Comparison of ENCODE assay signal across 9 cellular contexts in genomic region chr2:218400167-218400929, GRCh38. TPM values are rescaled to one million over a fixed set of nuclear protein-coding genes. Genes with fewer than 3 reads are reported as not detected.
A peak's percentile ranks its signal among the peaks of the same experiment; 100 is the strongest.
DNase-seq lines count a peak whose midpoint lies in the region; ATAC-seq and TF ChIP-seq lines count a peak whose summit lies in the region.
"Had no signal": no experiment of that assay in that cellular context is flagged by ENCODE, and none has a peak within 500 bp of the region (broad histone marks: within the 10 kb centered on the region; RNA-seq: fewer than 3 reads in every experiment).

No MANE protein-coding gene starts in this region.

- H3K9me3 ChIP-seq in right atrium auricular region = no peaks in the 10 kb centered on the region

- peaks cover 13% of the 10 kb centered on the region for H3K36me3 Mint-ChIP-seq in activated naive CD8-positive, alpha-beta T cell treated with anti-CD3 and anti-CD28 coated beads, Interleukin-2, amount 50 U/mL, for 24 hours (ENCODE audit: low read depth)

- peak overlapping the region; percentile 83 for H3K27ac Mint-ChIP-seq in activated naive CD8-positive, alpha-beta T cell treated with anti-CD3 and anti-CD28 coated beads, Interleukin-2, amount 50 U/mL, for 24 hours

- DNase-seq in G401 (ENCODE audit: low spot score) (peak; percentile 35), NB4 (ENCODE audit: low read depth) (peak; percentile 70), right atrium auricular region (ENCODE audit: low spot score) (no peak)
- DNase-seq in activated naive CD8-positive, alpha-beta T cell treated with anti-CD3 and anti-CD28 coated beads, Interleukin-2, amount 50 U/mL, for 24 hours = peak; percentile 44

- H3K4me3 ChIP-seq in NB4 (ENCODE audit: low read depth, low read length) (peak overlapping the region; percentile 74), right atrium auricular region (peak overlapping the region; percentile 93 to 96), rectal smooth muscle tissue (ENCODE audit: low read length) (peak overlapping the region; percentile 86)

- H3K4me1 ChIP-seq in right atrium auricular region (peaks cover 0 to 72% of the 10 kb centered on the region in 2 donors), rectal smooth muscle tissue (ENCODE audit: control insufficient read depth, insufficient read depth, low read length) (peaks cover 19% of the 10 kb centered on the region)

- peak overlapping the region; percentile 88 for H3K4me3 Mint-ChIP-seq in activated naive CD8-positive, alpha-beta T cell treated with anti-CD3 and anti-CD28 coated beads, Interleukin-2, amount 50 U/mL, for 24 hours

- peak overlapping the region; percentile 73 for H3K9ac ChIP-seq in rectal smooth muscle tissue (ENCODE audit: low read length)

- in situ Hi-C loops in G401 (cut with HindIII; ENCODE audit: low sequenced_read_pairs) = no loop called here

- H3K27me3 ChIP-seq in right atrium auricular region (no peaks in the 10 kb centered on the region), rectal smooth muscle tissue (ENCODE audit: control insufficient read depth, insufficient read depth, low read length) (no peaks in the 10 kb centered on the region)

- TF ChIP-seq POLR2A in NB4 (IDR thresholded peaks at IDR 0.05; ENCODE audit: extremely low read depth, insufficient read length) = no peak

- no peaks in the 10 kb centered on the region for H3K27me3 Mint-ChIP-seq in activated naive CD8-positive, alpha-beta T cell treated with anti-CD3 and anti-CD28 coated beads, Interleukin-2, amount 50 U/mL, for 24 hours

- no peaks in the 10 kb centered on the region for H3K9me3 Mint-ChIP-seq in activated naive CD8-positive, alpha-beta T cell treated with anti-CD3 and anti-CD28 coated beads, Interleukin-2, amount 50 U/mL, for 24 hours

- H3K36me3 ChIP-seq in right atrium auricular region = peaks cover 36% of the 10 kb centered on the region
- peaks cover 22% of the 10 kb centered on the region for H3K36me3 ChIP-seq in rectal smooth muscle tissue (ENCODE audit: control insufficient read depth, insufficient read depth, low read length)

- TF ChIP-seq CTCF in NB4 (IDR thresholded peaks at IDR 0.05; ENCODE audit: low read depth, low read length) = no peak
- no peak for TF ChIP-seq CTCF in right atrium auricular region (IDR thresholded peaks at IDR 0.05)

- no peak for ATAC-seq in activated naive CD8-positive, alpha-beta T cell treated with anti-CD3 and anti-CD28 coated beads, Interleukin-2, amount 50 U/mL, for 24 hours
- no peak for ATAC-seq in GM18502 (IDR thresholded peaks at IDR 0.05; ENCODE audit: poor library complexity, unreplicated experiment)
- ATAC-seq in GM18873 (IDR thresholded peaks at IDR 0.05; ENCODE audit: low FRiP score, unreplicated experiment) = no peak
- ATAC-seq in HG02678 (IDR thresholded peaks at IDR 0.05; ENCODE audit: unreplicated experiment) = no peak

- peaks cover 48% of the 10 kb centered on the region for H3K4me1 Mint-ChIP-seq in activated naive CD8-positive, alpha-beta T cell treated with anti-CD3 and anti-CD28 coated beads, Interleukin-2, amount 50 U/mL, for 24 hours

- H3K27ac ChIP-seq in right atrium auricular region (peak overlapping the region; percentile 98 to 99), rectal smooth muscle tissue (ENCODE audit: low read depth, low read length) (peak overlapping the region; percentile 100)

RNA-seq across cellular contexts. Expression of gene CTDSP1, which starts 0.7 kb away (rescaled TPM):
- 68.2 and 86.5 TPM in 2 replicates for total RNA-seq in G401 (2014; rRNA removed; shearing (Covaris generic))
- total RNA-seq in right atrium auricular region = 10 to 100 TPM; 54.2 to 99.5 TPM

RNA-seq across cellular contexts. Expression of gene SLC11A1, which starts 18.3 kb away (rescaled TPM):
- 0.12 and 0.27 TPM in 2 replicates for total RNA-seq in G401 (2014; rRNA removed; shearing (Covaris generic))
- 10 to 100 TPM in 1 of 2 donors, 1 to 10 TPM in 1; 8.7 to 22.1 TPM for total RNA-seq in right atrium auricular region

RNA-seq across cellular contexts. Expression of gene VIL1, which starts 18.6 kb away (rescaled TPM):
- total RNA-seq in G401 (2014; rRNA removed; shearing (Covaris generic)) = not detected in 2 replicates
- total RNA-seq in right atrium auricular region = not detected
- total RNA-seq: T-helper 2 cell treated with Interferon-gamma antibody and Interleukin-4, amounts not matched to agents 100 ng/mL and 5 ng/mL, for 36 hours had no signal

RNA-seq across cellular contexts. Expression of gene CATIP, which starts 43.7 kb away (rescaled TPM):
- 0.25 and 2.7 TPM in 2 replicates for total RNA-seq in G401 (2014; rRNA removed; shearing (Covaris generic))
- total RNA-seq in right atrium auricular region = not detected
- total RNA-seq: T-helper 2 cell treated with Interferon-gamma antibody and Interleukin-4, amounts not matched to agents 100 ng/mL and 5 ng/mL, for 36 hours had no signal
